33 cellular contexts compared by ENCODE assay signal in genomic region chrX:50860518-50860917, GRCh38. TPM values are rescaled to one million over a fixed set of nuclear protein-coding genes. Genes with fewer than 3 reads are reported as not detected.
"Had no signal": no experiment of that assay in that cellular context is flagged by ENCODE, and none has a peak within 500 bp of the region (broad histone marks: within the 10 kb centered on the region; RNA-seq: fewer than 3 reads in every experiment).

No MANE protein-coding gene starts in this region.

- H3K27ac Mint-ChIP-seq: dendritic cell treated with granulocyte-macrophage colony-stimulating factor and Interleukin-4, amounts not matched to agents 40 ng/mL and 50 ng/mL, for 4 days; effector memory CD8-positive, alpha-beta T cell; endodermal cell; immature natural killer cell; mesothelial cell of epicardium; naive B cell had no signal

- H3K27ac ChIP-seq: colonic mucosa, epithelial cell of prostate, esophagus squamous epithelium, gastrocnemius medialis, heart right ventricle, left ventricle myocardium inferior, lower lobe of right lung had no signal

- H3K4me1 ChIP-seq: colonic mucosa, esophagus squamous epithelium, gastrocnemius medialis, heart right ventricle, left ventricle myocardium inferior, lower lobe of right lung had no signal

- H3K4me3 Mint-ChIP-seq: dendritic cell treated with granulocyte-macrophage colony-stimulating factor and Interleukin-4, amounts not matched to agents 40 ng/mL and 50 ng/mL, for 4 days; effector memory CD8-positive, alpha-beta T cell; endodermal cell; immature natural killer cell; mesothelial cell of epicardium; naive B cell; naive thymus-derived CD8-positive, alpha-beta T cell had no signal

- DNase-seq: colonic mucosa; cortex of kidney; effector CD8-positive, alpha-beta T cell; effector memory CD8-positive, alpha-beta T cell; endodermal cell; erythroblast; esophagus squamous epithelium; foreskin fibroblast; gastrocnemius medialis; glutamatergic neuron; head of caudate nucleus; heart right ventricle; hypothalamus; immature natural killer cell; left cardiac atrium; left ventricle myocardium inferior; lower lobe of right lung; mesenchymal stem cell; mucosa of descending colon; naive B cell; naive thymus-derived CD8-positive, alpha-beta T cell had no signal

- H3K9me3 ChIP-seq: colonic mucosa, esophagus squamous epithelium, gastrocnemius medialis, heart right ventricle, left ventricle myocardium inferior, lower lobe of right lung, mucosa of descending colon had no signal

- H3K9me3 Mint-ChIP-seq: dendritic cell treated with granulocyte-macrophage colony-stimulating factor and Interleukin-4, amounts not matched to agents 40 ng/mL and 50 ng/mL, for 4 days; effector memory CD8-positive, alpha-beta T cell; immature natural killer cell; naive thymus-derived CD8-positive, alpha-beta T cell had no signal

- H3K4me3 ChIP-seq: colonic mucosa, esophagus squamous epithelium, gastrocnemius medialis, heart right ventricle, left ventricle myocardium inferior, lower lobe of right lung, mucosa of descending colon had no signal

- H3K27me3 ChIP-seq: colonic mucosa, esophagus squamous epithelium, gastrocnemius medialis had no signal

- ATAC-seq: effector memory CD8-positive, alpha-beta T cell; esophagus mucosa; gastrocnemius medialis; heart right ventricle; left cardiac atrium; lower lobe of right lung; mucosa of descending colon; naive thymus-derived CD8-positive, alpha-beta T cell had no signal

- H3K4me1 Mint-ChIP-seq: endodermal cell; immature natural killer cell; naive B cell; naive thymus-derived CD8-positive, alpha-beta T cell had no signal

- H3K36me3 ChIP-seq: colonic mucosa, esophagus squamous epithelium, gastrocnemius medialis, heart right ventricle, left ventricle myocardium inferior, lower lobe of right lung had no signal

- H3K27me3 Mint-ChIP-seq: dendritic cell treated with granulocyte-macrophage colony-stimulating factor and Interleukin-4, amounts not matched to agents 40 ng/mL and 50 ng/mL, for 4 days; effector memory CD8-positive, alpha-beta T cell had no signal

- H3K36me3 Mint-ChIP-seq: immature natural killer cell; mesothelial cell of epicardium; naive B cell; naive thymus-derived CD8-positive, alpha-beta T cell had no signal

RNA-seq across cellular contexts. Expression of gene SHROOM4, which starts 46.5 kb away (rescaled TPM):
- total RNA-seq: myocyte; naive thymus-derived CD8-positive, alpha-beta T cell had no signal
- polyA plus RNA-seq: immature natural killer cell; naive thymus-derived CD8-positive, alpha-beta T cell had no signal

RNA-seq across cellular contexts. Expression of gene BMP15, which starts 50.0 kb away (rescaled TPM):
- total RNA-seq: colonic mucosa; dermis microvascular lymphatic vessel endothelial cell; endodermal cell; esophagus mucosa; esophagus squamous epithelium; gastrocnemius medialis; glomerular endothelial cell; heart right ventricle; kidney epithelial cell; left cardiac atrium; left ventricle myocardium inferior; lower leg skin; lower lobe of right lung; lung microvascular endothelial cell; mesenteric fat pad; mesothelial cell of epicardium; mucosa of descending colon; myocyte; naive thymus-derived CD8-positive, alpha-beta T cell had no signal
- polyA plus RNA-seq: heart right ventricle; immature natural killer cell; keratinocyte; naive thymus-derived CD8-positive, alpha-beta T cell had no signal
